In the genomic region with DNA sequence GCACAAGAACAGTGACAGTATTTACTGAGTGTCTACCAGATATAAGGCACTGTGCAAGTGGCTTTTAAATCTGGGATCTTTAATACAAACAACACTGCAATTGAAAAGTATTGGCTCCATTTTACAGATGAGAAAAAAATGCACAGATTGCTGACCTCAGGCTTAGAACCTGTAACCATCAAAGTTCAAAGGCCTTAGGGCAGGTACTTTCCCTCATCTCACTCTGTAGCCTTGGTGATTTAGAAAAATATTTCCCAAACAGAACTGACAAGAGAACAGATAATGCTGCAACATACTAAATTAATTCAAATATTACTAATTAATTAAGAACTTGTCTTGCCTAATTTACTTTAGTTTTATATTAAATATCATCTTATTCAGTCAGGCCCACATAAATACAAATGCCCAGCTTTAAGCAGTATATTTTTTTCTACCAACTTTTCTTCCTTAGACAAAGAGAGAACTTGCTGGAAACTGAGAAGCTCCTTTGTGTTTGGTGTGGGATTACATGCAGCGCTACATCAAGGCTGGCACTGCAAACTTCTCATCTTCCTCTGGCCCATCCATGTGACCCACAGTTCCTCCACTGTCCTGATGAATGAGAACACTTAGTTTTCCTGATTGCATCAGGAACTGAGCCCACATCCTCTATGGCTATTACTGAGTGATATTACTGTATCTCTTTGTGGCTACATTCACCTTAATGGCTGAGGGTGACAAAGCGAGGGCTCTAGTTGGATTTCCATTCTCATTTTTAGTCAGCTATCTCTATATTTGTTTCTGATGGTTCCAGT, we compare ENCODE assay signal across 1 cellular context.
TF ChIP-seq lines count a peak whose summit lies in the region.

No MANE protein-coding gene starts in this region.

TF ChIP-seq in GM12878, 131 proteins besides CTCF, POLR2A, EP300 and RAD21:
- TF ChIP-seq HSF1 (IDR thresholded peaks at IDR 0.05; ENCODE audit: low read depth, low read length) (no peak), EED (IDR thresholded peaks at IDR 0.05; ENCODE audit: low read depth) (0 out of 2 replicates have a peak, but pooled peaks have one; percentile 21), JUNB (IDR thresholded peaks at IDR 0.05) (peak; percentile 22; the same call in 1 of the 2 replicates), NR2F1 (conservative IDR thresholded peaks at IDR 0.05) (0 out of 2 replicates have a peak, but pooled peaks have one; percentile 21), ESRRA (IDR thresholded peaks at IDR 0.05; ENCODE audit: low read length) (no peak), RBBP5 (conservative IDR thresholded peaks at IDR 0.05) (no peak), RUNX3 (IDR thresholded peaks at IDR 0.05; ENCODE audit: low read length) (peak; percentile 36)
